ENCODE assay signal across 1 cellular context in genomic region chr1:237542525-237543418, GRCh38.
TF ChIP-seq lines count a peak whose summit lies in the region.

No MANE protein-coding gene starts in this region.

TF ChIP-seq in WTC11, 78 proteins besides CTCF, POLR2A, EP300 and RAD21 (continued from another document):
- TF ChIP-seq ZSCAN18 (CRISPR knock-in tag; IDR thresholded peaks at IDR 0.05), result no peak
- no peak for TF ChIP-seq NFATC4 (CRISPR knock-in tag; IDR thresholded peaks at IDR 0.05)
- no peak for TF ChIP-seq STAT6 (CRISPR knock-in tag; conservative IDR thresholded peaks at IDR 0.05; ENCODE audit: low read depth)
- TF ChIP-seq HMGA2 (CRISPR knock-in tag; IDR thresholded peaks at IDR 0.05), result no peak
- TF ChIP-seq OVOL2 (CRISPR knock-in tag; IDR thresholded peaks at IDR 0.05; ENCODE audit: borderline replicate concordance), result no peak
- TF ChIP-seq FOXP1 (CRISPR knock-in tag; IDR thresholded peaks at IDR 0.05; ENCODE audit: borderline replicate concordance), result no peak
